ENCODE assay signal across 9 cellular contexts in genomic region chr7:12635830-12636229, GRCh38. TPM values are rescaled to one million over a fixed set of nuclear protein-coding genes. Genes with fewer than 3 reads are reported as not detected.
DNase-seq lines count a peak whose midpoint lies in the region; ATAC-seq and TF ChIP-seq lines count a peak whose summit lies in the region.
"Had no signal": no experiment of that assay in that cellular context is flagged by ENCODE, and none has a peak within 500 bp of the region (broad histone marks: within the 10 kb centered on the region; RNA-seq: fewer than 3 reads in every experiment).

No MANE protein-coding gene starts in this region.

- peak; percentile 10 for DNase-seq in CD1c-positive myeloid dendritic cell (ENCODE audit: extremely low spot score)
- peak; percentile 20 for DNase-seq in MCF 10A (ENCODE audit: unreplicated experiment)
- DNase-seq in upper lobe of right lung, result no peak
- DNase-seq in hippocampal formation (lab: John Stamatoyannopoulos, UW), result no peak
- no peak for DNase-seq in GM03348 (ENCODE audit: low spot score)
- DNase-seq in NK-92 (lab: John Stamatoyannopoulos, UW; ENCODE audit: unreplicated experiment), result no peak

- H3K27ac Mint-ChIP-seq in MCF 10A (ENCODE audit: low read depth, unreplicated experiment), result peak overlapping the region; percentile 49

- peak overlapping the region; percentile 25 for H3K4me3 ChIP-seq in upper lobe of right lung
- H3K4me3 ChIP-seq: cardiac muscle cell had no signal

- peak overlapping the region; percentile 56 for H3K4me3 Mint-ChIP-seq in MCF 10A (ENCODE audit: unreplicated experiment)

- no peaks in the 10 kb centered on the region for H3K4me1 Mint-ChIP-seq in MCF 10A (ENCODE audit: insufficient read depth, unreplicated experiment)

- H3K36me3 ChIP-seq in upper lobe of right lung, result no peaks in the 10 kb centered on the region
- H3K36me3 ChIP-seq: cardiac muscle cell had no signal

- ATAC-seq in GM19324 (IDR thresholded peaks at IDR 0.05; ENCODE audit: low FRiP score, unreplicated experiment), result peak; percentile 80
- ATAC-seq in HG03342 (IDR thresholded peaks at IDR 0.05; ENCODE audit: unreplicated experiment), result peak; percentile 79
- ATAC-seq in upper lobe of right lung, result peak; percentile 62

- no TSS peak for BruUV-seq in MCF 10A (replicated peaks; lab: Mats Ljungman, UMichigan)

- TF ChIP-seq CTCF in MCF 10A (IDR thresholded peaks at IDR 0.05; ENCODE audit: unreplicated experiment) (no peak), upper lobe of right lung (IDR thresholded peaks at IDR 0.05) (no peak)

- CTCF ChIA-PET in MCF 10A (lab: Yijun Ruan, JAX), result interaction anchor here (0.6 to 2.2 kb wide), 17 partner anchors 8 to 629 kb away, joined by 3 to 13 read pairs (median 4); no protein-coding TSS in a partner anchor

- H3K27me3 ChIP-seq in upper lobe of right lung, result no peaks in the 10 kb centered on the region
- H3K27me3 ChIP-seq: cardiac muscle cell had no signal

- no peaks in the 10 kb centered on the region for H3K36me3 Mint-ChIP-seq in MCF 10A (ENCODE audit: insufficient read depth, unreplicated experiment)

- POLR2A ChIA-PET in MCF 10A (lab: Yijun Ruan, JAX), result interaction anchor here (0.6 to 0.8 kb wide), 2 partner anchors 9 to 83 kb away, joined by 3 to 4 read pairs; no protein-coding TSS in a partner anchor

- H3K4me1 ChIP-seq in upper lobe of right lung, result no peaks in the 10 kb centered on the region

- intact Hi-C loops in MCF 10A (cut with micrococcal nuclease), result no loop called here
- intact Hi-C loops in upper lobe of right lung (cut with DNase I), result no loop called here

- no peaks in the 10 kb centered on the region for H3K27me3 Mint-ChIP-seq in MCF 10A (ENCODE audit: insufficient read depth, unreplicated experiment)

- no peaks in the 10 kb centered on the region for H3K9me3 Mint-ChIP-seq in MCF 10A (ENCODE audit: unreplicated experiment)

- H3K27ac ChIP-seq in upper lobe of right lung, result no peak overlapping the region
- H3K27ac ChIP-seq: cardiac muscle cell had no signal

- H3K9me3 ChIP-seq in upper lobe of right lung, result no peaks in the 10 kb centered on the region

RNA-seq across cellular contexts. Expression of gene ARL4A, which starts 51.6 kb away (rescaled TPM):
- total RNA-seq in MCF 10A (2022), result 30.7 and 42.6 TPM in 2 replicates
- 35.6 TPM for total RNA-seq in upper lobe of right lung

Comparison
In these comparisons a context has a peak if more than half of its experiments do, and no peak if none do; other contexts are left out.
1. DNase-seq: peak in CD1c-positive myeloid dendritic cell (single experiment) and MCF 10A (single experiment); none in upper lobe of right lung (single experiment), hippocampal formation (0 of 2), GM03348 (single experiment) and NK-92 (single experiment).
2. Peak in every context shown above with its lines, with median percentiles within 50 percentile points of each other: ATAC-seq.